12 cellular contexts compared by ENCODE assay signal in the genomic region with DNA sequence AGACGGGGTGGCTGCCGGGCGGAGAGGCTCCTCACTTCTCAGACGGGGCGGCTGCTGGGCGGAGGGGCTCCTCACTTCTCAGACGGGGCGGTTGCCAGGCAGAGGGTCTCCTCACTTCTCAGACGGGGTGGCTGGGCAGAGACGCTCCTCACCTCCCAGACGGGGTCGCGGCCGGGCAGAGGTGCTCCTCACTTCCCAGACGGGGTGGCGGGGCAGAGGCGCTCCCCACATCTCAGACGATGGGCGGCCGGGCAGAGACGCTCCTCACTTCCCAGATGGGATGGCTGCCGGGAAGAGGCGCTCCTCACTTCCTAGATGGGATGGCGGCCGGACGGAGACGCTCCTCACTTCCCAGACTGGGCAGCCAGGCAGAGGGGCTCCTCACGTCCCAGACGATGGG. TPM values are rescaled to one million over a fixed set of nuclear protein-coding genes. Genes with fewer than 3 reads are reported as not detected.
"Had no signal": no experiment of that assay in that cellular context is flagged by ENCODE, and none has a peak within 500 bp of the region (broad histone marks: within the 10 kb centered on the region; RNA-seq: fewer than 3 reads in every experiment).

No MANE protein-coding gene starts in this region.

RNA-seq across cellular contexts. Expression of a gene that starts 21.2 kb away (rescaled TPM):
- total RNA-seq: activated B cell treated with CpG ODN at 0.5 μM for 24 hours; activated CD4-positive, alpha-beta memory T cell treated with anti-CD3 and anti-CD28 coated beads for 36 hours; activated CD4-positive, alpha-beta memory T cell treated with anti-CD3 and anti-CD28 coated beads, Interleukin-2, amount 10 ng/mL, durations not matched to agents 7 days and 5 days; activated CD4-positive, alpha-beta T cell treated with anti-CD3 and anti-CD28 coated beads for 36 hours; activated CD4-positive, alpha-beta T cell treated with anti-CD3 and anti-CD28 coated beads, Interleukin-2, amount 10 ng/mL, durations not matched to agents 24 days and 14 days; activated CD4-positive, alpha-beta T cell treated with anti-CD3 and anti-CD28 coated beads, Interleukin-2, amount 10 ng/mL, durations not matched to agents 7 days and 5 days; activated CD8-positive, alpha-beta memory T cell treated with anti-CD3 and anti-CD28 coated beads for 36 hours; activated CD8-positive, alpha-beta memory T cell treated with anti-CD3 and anti-CD28 coated beads, Interleukin-2, amount 10 ng/mL, durations not matched to agents 7 days and 5 days; activated CD8-positive, alpha-beta T cell treated with anti-CD3 and anti-CD28 coated beads for 36 hours; activated CD8-positive, alpha-beta T cell treated with anti-CD3 and anti-CD28 coated beads, Interleukin-2, amount 10 ng/mL, durations not matched to agents 7 days and 5 days; T-helper 1 cell treated with Interleukin-12 subunit alpha and Interleukin-12 subunit beta and Interleukin-4 antibody, amounts not matched to agents 30 ng/mL and 1 ng/mL, for 36 hours; T-helper 2 cell treated with Interferon-gamma antibody and Interleukin-4, amounts not matched to agents 100 ng/mL and 5 ng/mL, for 36 hours had no signal
